In genomic region chr12:46185686-46186085, GRCh38 we compare ENCODE assay signal across 23 cellular contexts.
DNase-seq lines count a peak whose midpoint lies in the region; ATAC-seq and TF ChIP-seq lines count a peak whose summit lies in the region.
"Had no signal": no experiment of that assay in that cellular context is flagged by ENCODE, and none has a peak within 500 bp of the region (broad histone marks: within the 10 kb centered on the region; RNA-seq: fewer than 3 reads in every experiment).

No MANE protein-coding gene starts in this region.

- H3K27me3 ChIP-seq in IMR-90 (ENCODE audit: control insufficient read depth, insufficient read depth, low read length) (no peaks in the 10 kb centered on the region), mesendoderm (ENCODE audit: insufficient read depth, low read length, poor library complexity) (no peaks in the 10 kb centered on the region)
- H3K27me3 ChIP-seq: BLaER1, Peyer's patch, suprapubic skin had no signal

- POLR2A ChIA-PET in IMR-90 (lab: Charles Lee; ENCODE audit: unreplicated experiment): no interaction called here

- H4K5ac ChIP-seq in IMR-90 (ENCODE audit: low read depth, low read length) (no peak overlapping the region), mesendoderm (ENCODE audit: low read length) (no peak overlapping the region)

- H4K8ac ChIP-seq in IMR-90 (ENCODE audit: low read depth in 2 of 2, low read length in 2 of 2) (no peak overlapping the region), mesendoderm (ENCODE audit: low read depth, low read length) (no peak overlapping the region)

- no peak for TF ChIP-seq POLR2A in IMR-90 (IDR thresholded peaks at IDR 0.05; ENCODE audit: low read depth, low read length)

- H4K91ac ChIP-seq in IMR-90 (ENCODE audit: insufficient read depth, low read depth, low read length): no peak overlapping the region

- CTCF ChIA-PET in IMR-90 (lab: Yijun Ruan, JAX): no interaction called here

- no peak overlapping the region for H3K56ac ChIP-seq in IMR-90 (ENCODE audit: extremely low read depth, insufficient read depth, low read length)
- no peak overlapping the region for H3K56ac ChIP-seq in mesendoderm (ENCODE audit: low read length)

- no TSS peak for BruUV-seq in IMR-90 (replicated peaks; lab: Mats Ljungman, UMichigan)

- H3K36me3 ChIP-seq in IMR-90 (ENCODE audit: control insufficient read depth, insufficient read depth, low read length) (peaks cover 7% of the 10 kb centered on the region), mesendoderm (ENCODE audit: control insufficient read depth, insufficient read depth, low read length) (peaks cover 2% of the 10 kb centered on the region)
- H3K36me3 ChIP-seq: Peyer's patch, suprapubic skin had no signal

- H3K4ac ChIP-seq in IMR-90 (ENCODE audit: low read depth, low read length) (no peak overlapping the region), mesendoderm (ENCODE audit: low read depth, low read length) (no peak overlapping the region)

- H2BK5ac ChIP-seq in IMR-90 (ENCODE audit: low read depth, low read length, poor library complexity, severe bottlenecking): no peak overlapping the region
- H2BK5ac ChIP-seq in mesendoderm (ENCODE audit: low read length): no peak overlapping the region

- H4K20me1 ChIP-seq in IMR-90 (ENCODE audit: insufficient read depth, low read length): peaks cover 7% of the 10 kb centered on the region; the same call in 1 of the 2 replicates
- H4K20me1 ChIP-seq: BLaER1 had no signal

- in situ Hi-C loops in IMR-90 (cut with MboI; ENCODE audit: low sequenced_read_pairs): no loop called here

- no peaks in the 10 kb centered on the region for H3K79me2 ChIP-seq in mesendoderm (ENCODE audit: control insufficient read depth, insufficient read depth, low read length)

- H2BK15ac ChIP-seq in IMR-90 (ENCODE audit: low read depth, low read length) (no peak overlapping the region), mesendoderm (replicated peaks; ENCODE audit: low read depth) (no peak overlapping the region)

- no peak for DNase-seq in activated T-cell treated with anti-CD3 and anti-CD28 coated beads, Interleukin-2, amount 50 U/mL, for 24 hours
- DNase-seq in activated T-cell treated with anti-CD3 and anti-CD28 coated beads, Interleukin-2, amount 50 U/mL, for 1 hour: no peak
- no peak for DNase-seq in IMR-90
- DNase-seq in activated naive CD8-positive, alpha-beta T cell treated with anti-CD3 and anti-CD28 coated beads, Interleukin-2, amount 50 U/mL, for 24 hours: no peak
- DNase-seq in neural crest cell (ENCODE audit: low read depth, low spot score): no peak
- no peak for DNase-seq in mesendoderm
- no peak for DNase-seq in DMS153 (lab: John Stamatoyannopoulos, UW)
- DNase-seq: head of caudate nucleus; HFFc6; Karpas-422; kidney glomerular epithelial cell; NCI-H1694 treated with DMSO at 0.1 percent for 48 hours; NCI-H524 treated with DMSO at 0.1 percent for 48 hours; NK-92 treated with Interleukin-12 subunit alpha and Interleukin-12 subunit beta, amount 100 ng/mL, for 24 hours; occipital lobe; Peyer's patch; SIG-M5; stimulated activated CD8-positive, alpha-beta memory T cell treated with anti-CD3 and anti-CD28 coated beads, Interleukin-4, amount 100 ng/mL, for 48 hours had no signal

- H3K9me3 ChIP-seq in IMR-90 (ENCODE audit: control insufficient read depth, insufficient read depth, low read length): no peaks in the 10 kb centered on the region
- H3K9me3 ChIP-seq: BLaER1, Peyer's patch, suprapubic skin had no signal

- H3K4me3 ChIP-seq in IMR-90 (ENCODE audit: insufficient read depth, low read depth, low read length) (no peak overlapping the region), mesendoderm (ENCODE audit: low read length) (no peak overlapping the region)
- H3K4me3 ChIP-seq: BLaER1, Peyer's patch, suprapubic skin had no signal

- H2AK5ac ChIP-seq in IMR-90 (ENCODE audit: low read depth, low read length) (no peak overlapping the region), mesendoderm (ENCODE audit: low read length) (no peak overlapping the region)

- TF ChIP-seq CTCF in IMR-90 (conservative IDR thresholded peaks at IDR 0.05; ENCODE audit: low read depth, low read length) (no peak), neural crest cell (conservative IDR thresholded peaks at IDR 0.05) (no peak)

- H3K36me3 Mint-ChIP-seq in activated T-cell treated with anti-CD3 and anti-CD28 coated beads, Interleukin-2, amount 50 U/mL, for 24 hours (ENCODE audit: low read depth): peaks cover 92% of the 10 kb centered on the region
- peaks cover 50% of the 10 kb centered on the region for H3K36me3 Mint-ChIP-seq in activated naive CD8-positive, alpha-beta T cell treated with anti-CD3 and anti-CD28 coated beads, Interleukin-2, amount 50 U/mL, for 24 hours (ENCODE audit: low read depth)
- peaks cover 43% of the 10 kb centered on the region for H3K36me3 Mint-ChIP-seq in neural crest cell (ENCODE audit: low read depth)

- dilution Hi-C loops in IMR-90 (cut with HindIII; ENCODE audit: low sequenced_read_pairs, unreplicated experiment): no loop called here

- ATAC-seq in IMR-90 (ENCODE audit: low read depth) (no peak), HG03095 (IDR thresholded peaks at IDR 0.05; ENCODE audit: unreplicated experiment) (no peak)
- ATAC-seq in activated naive CD8-positive, alpha-beta T cell treated with anti-CD3 and anti-CD28 coated beads, Interleukin-2, amount 50 U/mL, for 24 hours: peak; percentile 31
- ATAC-seq: activated CD4-positive, CD25-positive, alpha-beta regulatory T cell treated with anti-CD3 and anti-CD28 coated beads, Interleukin-2, amount 50 U/mL, for 24 hours had no signal

- H2BK20ac ChIP-seq in IMR-90 (ENCODE audit: low read depth, low read length): no peak overlapping the region

- H3K23ac ChIP-seq in IMR-90 (ENCODE audit: low read depth, low read length) (no peak overlapping the region), mesendoderm (ENCODE audit: low read length) (no peak overlapping the region)

- H3K9me1 ChIP-seq in IMR-90 (ENCODE audit: insufficient read depth, low read length): peaks cover 10% of the 10 kb centered on the region; the same call in 1 of the 2 replicates

- peaks cover 47% of the 10 kb centered on the region for H3K4me1 Mint-ChIP-seq in activated T-cell treated with anti-CD3 and anti-CD28 coated beads, Interleukin-2, amount 50 U/mL, for 24 hours (ENCODE audit: low read depth)
- H3K4me1 Mint-ChIP-seq in activated naive CD8-positive, alpha-beta T cell treated with anti-CD3 and anti-CD28 coated beads, Interleukin-2, amount 50 U/mL, for 24 hours: peaks cover 55% of the 10 kb centered on the region
- no peaks in the 10 kb centered on the region for H3K4me1 Mint-ChIP-seq in neural crest cell
- H3K4me1 Mint-ChIP-seq: brain had no signal

- H3K27me3 Mint-ChIP-seq in activated T-cell treated with anti-CD3 and anti-CD28 coated beads, Interleukin-2, amount 50 U/mL, for 24 hours: no peaks in the 10 kb centered on the region
- no peaks in the 10 kb centered on the region for H3K27me3 Mint-ChIP-seq in activated naive CD8-positive, alpha-beta T cell treated with anti-CD3 and anti-CD28 coated beads, Interleukin-2, amount 50 U/mL, for 24 hours
- no peaks in the 10 kb centered on the region for H3K27me3 Mint-ChIP-seq in neural crest cell (ENCODE audit: low read depth)
- H3K27me3 Mint-ChIP-seq: brain had no signal

- H3K4me2 ChIP-seq in IMR-90 (ENCODE audit: low read depth, low read length) (no peak overlapping the region), mesendoderm (ENCODE audit: low read length) (no peak overlapping the region)
- H3K4me2 ChIP-seq: BLaER1 had no signal

- H3K27ac Mint-ChIP-seq in activated T-cell treated with anti-CD3 and anti-CD28 coated beads, Interleukin-2, amount 50 U/mL, for 24 hours: peak overlapping the region; percentile 85
- peak overlapping the region; percentile 41 for H3K27ac Mint-ChIP-seq in activated naive CD8-positive, alpha-beta T cell treated with anti-CD3 and anti-CD28 coated beads, Interleukin-2, amount 50 U/mL, for 24 hours
- H3K27ac Mint-ChIP-seq in neural crest cell (ENCODE audit: unreplicated experiment): peak overlapping the region; percentile 27
- H3K27ac Mint-ChIP-seq: HFFc6 had no signal

- H3K18ac ChIP-seq in IMR-90 (ENCODE audit: low read depth, low read length): no peak overlapping the region
- H3K18ac ChIP-seq in mesendoderm (ENCODE audit: low read length): no peak overlapping the region

- no peak overlapping the region for H2AFZ ChIP-seq in IMR-90 (replicated peaks; ENCODE audit: low read length, poor library complexity)

- intact Hi-C loops in IMR-90 (cut with micrococcal nuclease): loop anchor here (10.0 kb wide), 2 partner anchors 169 to 191 kb away; partner anchors contain the start of gene SCAF11

- H3K9me3 Mint-ChIP-seq in activated T-cell treated with anti-CD3 and anti-CD28 coated beads, Interleukin-2, amount 50 U/mL, for 24 hours: no peaks in the 10 kb centered on the region
- H3K9me3 Mint-ChIP-seq in activated naive CD8-positive, alpha-beta T cell treated with anti-CD3 and anti-CD28 coated beads, Interleukin-2, amount 50 U/mL, for 24 hours: no peaks in the 10 kb centered on the region
- peaks cover 2% of the 10 kb centered on the region for H3K9me3 Mint-ChIP-seq in neural crest cell
- H3K9me3 Mint-ChIP-seq: HFFc6 had no signal

- 100% methylated on average over 1 of the region's 3 CpGs; no CpG with 5 or more reads in 1 of the 2 experiments for WGBS in IMR-90 (ENCODE audit: extremely low coverage in 2 of 2, insufficient read length in 1 of 2), 2 experiments
- WGBS in mesendoderm (ENCODE audit: extremely low coverage, insufficient coverage, low lambda C conversion rate): no CpG with 5 or more reads among the region's 3 CpGs

- H3K79me1 ChIP-seq in IMR-90 (ENCODE audit: low read depth in 1 of 2, low read length in 2 of 2): peaks cover 0 to 13% of the 10 kb centered on the region in 2 experiments; a peak in 3 of 4 replicates
- no peaks in the 10 kb centered on the region for H3K79me1 ChIP-seq in mesendoderm (ENCODE audit: low read length)

- no peak overlapping the region for H3K9ac ChIP-seq in IMR-90 (ENCODE audit: low read depth, low read length)
- H3K9ac ChIP-seq in mesendoderm (ENCODE audit: low read length): no peak overlapping the region
- H3K9ac ChIP-seq: BLaER1 had no signal

- TF ChIP-seq RAD21 in IMR-90 (IDR thresholded peaks at IDR 0.05; ENCODE audit: low read length): no peak

- H2AK9ac ChIP-seq in IMR-90 (replicated peaks; ENCODE audit: low read depth, low read length, poor library complexity): peak overlapping the region; percentile 15

- no peak overlapping the region for H3K4me3 Mint-ChIP-seq in activated T-cell treated with anti-CD3 and anti-CD28 coated beads, Interleukin-2, amount 50 U/mL, for 24 hours
- no peak overlapping the region for H3K4me3 Mint-ChIP-seq in activated naive CD8-positive, alpha-beta T cell treated with anti-CD3 and anti-CD28 coated beads, Interleukin-2, amount 50 U/mL, for 24 hours
- no peak overlapping the region for H3K4me3 Mint-ChIP-seq in neural crest cell
- H3K4me3 Mint-ChIP-seq: brain, HFFc6 had no signal

- H3K27ac ChIP-seq in IMR-90 (ENCODE audit: insufficient read depth, low read length): no peak overlapping the region
- no peak overlapping the region for H3K27ac ChIP-seq in mesendoderm (ENCODE audit: low read depth, low read length)
- H3K27ac ChIP-seq: BLaER1, Peyer's patch, suprapubic skin had no signal

- H3K4me1 ChIP-seq in IMR-90 (ENCODE audit: control insufficient read depth, insufficient read depth, low read length) (peaks cover 4% of the 10 kb centered on the region), mesendoderm (ENCODE audit: control insufficient read depth, low read depth, low read length) (no peaks in the 10 kb centered on the region)

- H3K14ac ChIP-seq in IMR-90 (replicated peaks; ENCODE audit: low read depth, low read length): no peak overlapping the region

- H2BK120ac ChIP-seq in IMR-90 (ENCODE audit: low read depth, low read length): no peak overlapping the region
- no peak overlapping the region for H2BK120ac ChIP-seq in mesendoderm (ENCODE audit: low read depth, low read length)

Comparison
In these comparisons a context has a peak if more than half of its experiments do, and no peak if none do; other contexts are left out.
1. H3K27ac Mint-ChIP-seq: peak in every context shown above with its lines; median percentile 85 in activated T-cell treated with anti-CD3 and anti-CD28 coated beads, Interleukin-2, amount 50 U/mL, for 24 hours; 41 in activated naive CD8-positive, alpha-beta T cell treated with anti-CD3 and anti-CD28 coated beads, Interleukin-2, amount 50 U/mL, for 24 hours; 27 in neural crest cell.